Comparison of ENCODE assay signal across 10 cellular contexts in genomic region chr11:76796511-76797203, GRCh38.
"Had no signal": no experiment of that assay in that cellular context is flagged by ENCODE, and none has a peak within 500 bp of the region (broad histone marks: within the 10 kb centered on the region; RNA-seq: fewer than 3 reads in every experiment).

No MANE protein-coding gene starts in this region.

- H3K9me3 ChIP-seq: left ventricle myocardium inferior had no signal

- H3K27ac ChIP-seq: dorsolateral prefrontal cortex, foreskin keratinocyte, left ventricle myocardium inferior had no signal

- H3K4me3 ChIP-seq: dorsolateral prefrontal cortex, left ventricle myocardium inferior had no signal

- DNase-seq: activated CD4-positive, alpha-beta T cell treated with anti-CD3 and anti-CD28 coated beads, Interleukin-2, amount 50 U/mL, for 4 hours; activated effector memory CD4-positive, alpha-beta T cell treated with anti-CD3 and anti-CD28 coated beads, Interleukin-2, amount 50 U/mL, for 16 hours; activated T-cell treated with anti-CD3 and anti-CD28 coated beads, Interleukin-2, amount 50 U/mL, for 4 hours; dorsolateral prefrontal cortex; foreskin keratinocyte; left ventricle myocardium inferior; mesendoderm; stimulated activated CD4-positive, alpha-beta T cell treated with anti-CD3 and anti-CD28 coated beads, Interleukin-1b, Interleukin-23, amount 100 ng/mL, for 48 hours; stimulated activated naive B cell treated with anti-CD40 and anti-IgM and Interleukin-4, amounts not matched to agents 10 μg/mL and 1 μg/mL and 100 μg/mL, for 72 hours; substantia nigra had no signal

- H3K27me3 ChIP-seq: dorsolateral prefrontal cortex, foreskin keratinocyte had no signal
